1 cellular context compared by ENCODE assay signal in the genomic region with DNA sequence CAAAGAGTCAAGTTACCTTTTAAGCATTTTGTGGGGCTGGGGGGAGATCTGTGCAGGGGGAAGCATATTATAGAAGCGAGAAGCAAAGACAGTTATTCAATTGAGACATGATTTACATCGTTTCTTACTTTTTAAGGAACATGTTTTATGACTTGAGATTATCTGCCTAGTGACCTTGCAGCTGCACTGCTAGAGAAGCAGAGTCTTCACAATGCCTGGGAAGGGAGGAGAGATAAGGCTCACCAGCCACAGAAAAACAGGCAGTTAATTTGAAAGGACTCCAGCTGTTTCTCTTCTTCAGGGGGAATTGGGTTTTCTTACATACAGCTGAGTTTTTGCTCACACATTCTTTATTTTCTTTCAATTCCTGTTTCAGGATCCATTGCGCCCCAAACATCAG.
TF ChIP-seq lines count a peak whose summit lies in the region.

No MANE protein-coding gene starts in this region.

TF ChIP-seq in H1, 55 proteins besides CTCF, POLR2A, EP300 and RAD21:
- TF ChIP-seq JUND (IDR thresholded peaks at IDR 0.05; ENCODE audit: low read length) (no peak), KDM1A (IDR thresholded peaks at IDR 0.05; ENCODE audit: borderline replicate concordance, low read length) (no peak), EZH2 (IDR thresholded peaks at IDR 0.05; ENCODE audit: low read depth, low read length, severe bottlenecking) (no peak), SP2 (IDR thresholded peaks at IDR 0.05; ENCODE audit: low read length) (no peak), POLR2AphosphoS5 (IDR thresholded peaks at IDR 0.05; ENCODE audit: low read depth, low read length) (no peak), CEBPB (IDR thresholded peaks at IDR 0.05; ENCODE audit: low read depth, low read length) (no peak), JUN (IDR thresholded peaks at IDR 0.05; ENCODE audit: low read depth, low read length) (no peak), CHD2 (IDR thresholded peaks at IDR 0.05; ENCODE audit: low read length) (no peak), CHD1 (IDR thresholded peaks at IDR 0.05; ENCODE audit: low read depth, low read length) (no peak), NANOG (IDR thresholded peaks at IDR 0.05; ENCODE audit: insufficient read depth, low read depth, low read length, poor library complexity, severe bottlenecking) (no peak), EGR1 (IDR thresholded peaks at IDR 0.05; ENCODE audit: borderline replicate concordance, low read depth, low read length) (no peak), RBBP5 (IDR thresholded peaks at IDR 0.05; ENCODE audit: borderline replicate concordance, low read depth, low read length) (no peak)
- TF ChIP-seq, protein P1, sequence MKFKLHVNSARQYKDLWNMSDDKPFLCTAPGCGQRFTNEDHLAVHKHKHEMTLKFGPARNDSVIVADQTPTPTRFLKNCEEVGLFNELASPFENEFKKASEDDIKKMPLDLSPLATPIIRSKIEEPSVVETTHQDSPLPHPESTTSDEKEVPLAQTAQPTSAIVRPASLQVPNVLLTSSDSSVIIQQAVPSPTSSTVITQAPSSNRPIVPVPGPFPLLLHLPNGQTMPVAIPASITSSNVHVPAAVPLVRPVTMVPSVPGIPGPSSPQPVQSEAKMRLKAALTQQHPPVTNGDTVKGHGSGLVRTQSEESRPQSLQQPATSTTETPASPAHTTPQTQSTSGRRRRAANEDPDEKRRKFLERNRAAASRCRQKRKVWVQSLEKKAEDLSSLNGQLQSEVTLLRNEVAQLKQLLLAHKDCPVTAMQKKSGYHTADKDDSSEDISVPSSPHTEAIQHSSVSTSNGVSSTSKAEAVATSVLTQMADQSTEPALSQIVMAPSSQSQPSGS (IDR thresholded peaks at IDR 0.05; ENCODE audit: low read length), result no peak
- TF ChIP-seq, protein P2, sequence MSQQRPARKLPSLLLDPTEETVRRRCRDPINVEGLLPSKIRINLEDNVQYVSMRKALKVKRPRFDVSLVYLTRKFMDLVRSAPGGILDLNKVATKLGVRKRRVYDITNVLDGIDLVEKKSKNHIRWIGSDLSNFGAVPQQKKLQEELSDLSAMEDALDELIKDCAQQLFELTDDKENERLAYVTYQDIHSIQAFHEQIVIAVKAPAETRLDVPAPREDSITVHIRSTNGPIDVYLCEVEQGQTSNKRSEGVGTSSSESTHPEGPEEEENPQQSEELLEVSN (IDR thresholded peaks at IDR 0.05), result no peak
- TF ChIP-seq, protein P3, sequence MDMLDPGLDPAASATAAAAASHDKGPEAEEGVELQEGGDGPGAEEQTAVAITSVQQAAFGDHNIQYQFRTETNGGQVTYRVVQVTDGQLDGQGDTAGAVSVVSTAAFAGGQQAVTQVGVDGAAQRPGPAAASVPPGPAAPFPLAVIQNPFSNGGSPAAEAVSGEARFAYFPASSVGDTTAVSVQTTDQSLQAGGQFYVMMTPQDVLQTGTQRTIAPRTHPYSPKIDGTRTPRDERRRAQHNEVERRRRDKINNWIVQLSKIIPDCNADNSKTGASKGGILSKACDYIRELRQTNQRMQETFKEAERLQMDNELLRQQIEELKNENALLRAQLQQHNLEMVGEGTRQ (IDR thresholded peaks at IDR 0.05; ENCODE audit: low read length), result no peak
